In the genomic region with DNA sequence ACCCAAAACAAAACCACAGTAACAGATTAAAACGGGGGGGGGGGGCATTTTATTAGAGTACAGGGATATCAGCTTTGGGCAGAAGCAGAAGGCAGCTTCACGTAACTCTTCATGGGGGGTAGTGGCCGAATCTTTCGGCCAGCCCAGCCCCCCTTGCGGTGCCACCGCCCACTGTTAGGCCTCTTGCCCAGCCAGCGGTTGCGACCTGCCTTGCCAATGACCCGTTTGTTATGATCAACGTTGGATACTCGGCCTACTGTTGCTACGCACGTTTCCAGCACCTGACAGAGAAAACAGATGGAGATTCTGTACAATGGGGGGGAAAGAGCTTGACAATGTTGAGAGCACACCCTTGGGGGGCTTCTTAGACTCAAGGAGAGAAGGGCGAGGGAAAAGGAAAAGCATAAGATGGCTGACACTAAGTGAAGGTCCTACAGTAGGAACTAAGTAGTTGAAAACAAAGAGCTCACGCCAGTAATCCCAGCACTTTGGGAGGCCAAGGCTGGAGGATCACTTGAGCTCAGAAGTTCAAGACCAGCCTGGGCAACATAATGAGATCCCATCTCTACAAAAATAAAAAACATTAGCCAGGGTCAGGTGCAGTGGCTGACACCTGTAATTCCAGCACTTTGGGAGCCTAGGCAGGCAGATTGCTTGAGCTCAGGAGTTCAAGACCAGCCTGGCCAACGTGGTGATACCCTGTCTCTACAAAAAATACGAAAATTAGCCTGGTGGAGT, we compare ENCODE assay signal across 9 cellular contexts. TPM values are rescaled to one million over a fixed set of nuclear protein-coding genes. Genes with fewer than 3 reads are reported as not detected.
A peak's percentile ranks its signal among the peaks of the same experiment; 100 is the strongest.
DNase-seq lines count a peak whose midpoint lies in the region; FAIRE-seq and TF ChIP-seq lines count a peak whose summit lies in the region.
"Had no signal": no experiment of that assay in that cellular context is flagged by ENCODE, and none has a peak within 500 bp of the region (broad histone marks: within the 10 kb centered on the region; RNA-seq: fewer than 3 reads in every experiment).

No MANE protein-coding gene starts in this region.

- H3K9me3 ChIP-seq in kidney (ENCODE audit: control insufficient read depth in 1 of 2, low read length in 2 of 2), result no peaks in the 10 kb centered on the region

- in situ Hi-C loops in ACHN (cut with HindIII; ENCODE audit: low pct_ligation_motif_present, low pct_unique_long_range_greater_than_20kb, low sequenced_read_pairs), result no loop called here

- TF ChIP-seq CTCF in kidney (IDR thresholded peaks at IDR 0.05; ENCODE audit: borderline replicate concordance, extremely low read depth, insufficient read depth), result no peak

- peaks cover 30% of the 10 kb centered on the region for H3K36me3 Mint-ChIP-seq in T-helper 1 cell treated with Interleukin-12 subunit alpha and Interleukin-12 subunit beta and Interleukin-4 antibody, amounts not matched to agents 30 μg/mL and 1 μg/mL, for 36 hours (ENCODE audit: low read depth)
- H3K36me3 Mint-ChIP-seq in activated naive CD8-positive, alpha-beta T cell treated with anti-CD3 and anti-CD28 coated beads for 36 hours, result peaks cover 15% of the 10 kb centered on the region

- peaks cover 6 to 27% of the 10 kb centered on the region in 2 donors for H3K4me1 ChIP-seq in kidney (ENCODE audit: control insufficient read depth in 1 of 2, insufficient read depth in 1 of 2, low read depth in 1 of 2, low read length in 2 of 2)

- H3K27ac ChIP-seq in kidney (ENCODE audit: low read depth in 2 of 2, low read length in 2 of 2) (peak overlapping the region; percentile 84 to 88), substantia nigra (ENCODE audit: low read depth, low read length, poor library complexity, severe bottlenecking) (peak overlapping the region; percentile 59)

- H3K36me3 ChIP-seq in kidney (ENCODE audit: control insufficient read depth in 1 of 2, insufficient read depth in 2 of 2, low read length in 2 of 2), result peaks cover 14 to 19% of the 10 kb centered on the region in 2 donors

- peak overlapping the region; percentile 72 to 74 for H3K4me3 ChIP-seq in kidney (ENCODE audit: low read length in 2 of 2)

- H3K4me3 Mint-ChIP-seq in T-helper 1 cell treated with Interleukin-12 subunit alpha and Interleukin-12 subunit beta and Interleukin-4 antibody, amounts not matched to agents 30 μg/mL and 1 μg/mL, for 36 hours, result peak overlapping the region; percentile 98
- H3K4me3 Mint-ChIP-seq in activated naive CD8-positive, alpha-beta T cell treated with anti-CD3 and anti-CD28 coated beads for 36 hours, result peak overlapping the region; percentile 98

- no peak for FAIRE-seq in kidney (lab: Jason Lieb, UNC)
- FAIRE-seq: D721Med had no signal

- DNase-seq in T-helper 1 cell, result no peak
- DNase-seq in activated naive CD8-positive, alpha-beta T cell treated with anti-CD3 and anti-CD28 coated beads for 36 hours, result no peak
- peak; percentile 7 for DNase-seq in kidney
- DNase-seq in substantia nigra (lab: John Stamatoyannopoulos, UW), result peak in 1 of 49 donors; percentile 48
- DNase-seq in posterior vena cava (ENCODE audit: low spot score), result no peak
- no peak for DNase-seq in SIG-M5 (lab: John Stamatoyannopoulos, UW)
- no peak for DNase-seq in ACHN

- peaks cover 34% of the 10 kb centered on the region for H3K4me1 Mint-ChIP-seq in T-helper 1 cell treated with Interleukin-12 subunit alpha and Interleukin-12 subunit beta and Interleukin-4 antibody, amounts not matched to agents 30 μg/mL and 1 μg/mL, for 36 hours (ENCODE audit: low read depth)
- H3K4me1 Mint-ChIP-seq in activated naive CD8-positive, alpha-beta T cell treated with anti-CD3 and anti-CD28 coated beads for 36 hours, result peaks cover 40% of the 10 kb centered on the region

- peak overlapping the region; percentile 98 for H3K27ac Mint-ChIP-seq in T-helper 1 cell treated with Interleukin-12 subunit alpha and Interleukin-12 subunit beta and Interleukin-4 antibody, amounts not matched to agents 30 μg/mL and 1 μg/mL, for 36 hours
- peak overlapping the region; percentile 93 for H3K27ac Mint-ChIP-seq in activated naive CD8-positive, alpha-beta T cell treated with anti-CD3 and anti-CD28 coated beads for 36 hours

- H3K27me3 Mint-ChIP-seq in T-helper 1 cell treated with Interleukin-12 subunit alpha and Interleukin-12 subunit beta and Interleukin-4 antibody, amounts not matched to agents 30 μg/mL and 1 μg/mL, for 36 hours (ENCODE audit: low read depth), result no peaks in the 10 kb centered on the region
- no peaks in the 10 kb centered on the region for H3K27me3 Mint-ChIP-seq in activated naive CD8-positive, alpha-beta T cell treated with anti-CD3 and anti-CD28 coated beads for 36 hours

- H3K9me3 Mint-ChIP-seq in T-helper 1 cell treated with Interleukin-12 subunit alpha and Interleukin-12 subunit beta and Interleukin-4 antibody, amounts not matched to agents 30 μg/mL and 1 μg/mL, for 36 hours, result no peaks in the 10 kb centered on the region
- no peaks in the 10 kb centered on the region for H3K9me3 Mint-ChIP-seq in activated naive CD8-positive, alpha-beta T cell treated with anti-CD3 and anti-CD28 coated beads for 36 hours

- intact Hi-C loops in kidney (cut with DNase I) (no loop called here), posterior vena cava (cut with DNase I) (no loop called here)

- H3K9ac ChIP-seq in kidney (ENCODE audit: low read length in 2 of 2), result peak overlapping the region in 1 of 2 donors; percentile 9

RNA-seq across cellular contexts. Expression of gene CUL7, which starts 0.7 kb away (rescaled TPM):
- total RNA-seq in activated naive CD8-positive, alpha-beta T cell treated with anti-CD3 and anti-CD28 coated beads for 36 hours, result 10 to 100 TPM in 1 of 2 experiments, 1 to 10 TPM in 1; 9.3 to 10.2 TPM
- total RNA-seq in kidney (24.5 TPM), posterior vena cava (1 to 10 TPM; 9.3 to 9.9 TPM)
- 10.1 TPM for polyA plus RNA-seq in kidney (ENCODE audit: insufficient read depth, low read depth, low replicate concordance)

RNA-seq across cellular contexts. Expression of gene MRPL2, which starts 4.9 kb away (rescaled TPM):
- 100 to 1,000 TPM; 112 to 113 TPM for total RNA-seq in activated naive CD8-positive, alpha-beta T cell treated with anti-CD3 and anti-CD28 coated beads for 36 hours
- total RNA-seq in kidney, result 56.6 TPM
- 127 TPM for polyA plus RNA-seq in kidney (ENCODE audit: insufficient read depth, low read depth, low replicate concordance)
- total RNA-seq in posterior vena cava, result 10 to 100 TPM; 30.7 to 34.4 TPM

RNA-seq across cellular contexts. Expression of gene KLC4, which starts 5.1 kb away (rescaled TPM):
- total RNA-seq in activated naive CD8-positive, alpha-beta T cell treated with anti-CD3 and anti-CD28 coated beads for 36 hours, result 1 to 10 TPM; 9.5 to 10.0 TPM
- 33.7 TPM for total RNA-seq in kidney
- polyA plus RNA-seq in kidney (ENCODE audit: insufficient read depth, low read depth, low replicate concordance), result 39.0 TPM
- 10 to 100 TPM; 15.1 TPM for total RNA-seq in posterior vena cava

RNA-seq across cellular contexts. Expression of gene PTK7, which starts 21.7 kb away (rescaled TPM):
- total RNA-seq in activated naive CD8-positive, alpha-beta T cell treated with anti-CD3 and anti-CD28 coated beads for 36 hours, result 1 to 10 TPM; 3.3 to 3.9 TPM
- total RNA-seq in kidney, result 55.2 TPM
- 26.0 TPM for polyA plus RNA-seq in kidney (ENCODE audit: insufficient read depth, low read depth, low replicate concordance)
- total RNA-seq in posterior vena cava, result 10 to 100 TPM in 1 of 2 donors, 1 to 10 TPM in 1; 3.0 to 10.3 TPM

RNA-seq across cellular contexts. Expression of gene RRP36, which starts 33.0 kb away (rescaled TPM):
- 10 to 100 TPM; 87.6 to 93.0 TPM for total RNA-seq in activated naive CD8-positive, alpha-beta T cell treated with anti-CD3 and anti-CD28 coated beads for 36 hours
- 49.2 TPM for total RNA-seq in kidney
- 55.2 TPM for polyA plus RNA-seq in kidney (ENCODE audit: insufficient read depth, low read depth, low replicate concordance)
- 10 to 100 TPM; 40.0 to 40.1 TPM for total RNA-seq in posterior vena cava
